15 cellular contexts compared by ENCODE assay signal in genomic region chr17:7807206-7807605, GRCh38. TPM values are rescaled to one million over a fixed set of nuclear protein-coding genes. Genes with fewer than 3 reads are reported as not detected.
DNase-seq lines count a peak whose midpoint lies in the region; ATAC-seq and TF ChIP-seq lines count a peak whose summit lies in the region.
"Had no signal": no experiment of that assay in that cellular context is flagged by ENCODE, and none has a peak within 500 bp of the region (broad histone marks: within the 10 kb centered on the region; RNA-seq: fewer than 3 reads in every experiment).

No MANE protein-coding gene starts in this region.

- no peak overlapping the region for H4K8ac ChIP-seq in neuronal stem cell (ENCODE audit: low read depth, low read length)

- ATAC-seq in GM21447 (IDR thresholded peaks at IDR 0.05; ENCODE audit: unreplicated experiment) (no peak), GM18867 (IDR thresholded peaks at IDR 0.05; ENCODE audit: unreplicated experiment) (no peak)
- no peak for ATAC-seq in activated CD8-positive, alpha-beta T cell treated with anti-CD3 and anti-CD28 coated beads for 36 hours
- ATAC-seq: HCT116 had no signal

- H3K9ac ChIP-seq in neuronal stem cell (ENCODE audit: low read depth, low read length, poor library complexity): no peak overlapping the region

- POLR2A ChIA-PET in PC-9 (lab: Charles Lee; ENCODE audit: unreplicated experiment): interaction anchor here (0.7 kb wide), 1 partner anchor 40 kb away, joined by 15 read pairs; no protein-coding TSS in a partner anchor
- POLR2A ChIA-PET in activated CD8-positive, alpha-beta T cell treated with anti-CD3 and anti-CD28 coated beads for 36 hours (lab: Charles Lee): no interaction called here

- H2AFZ ChIP-seq in PC-9 (no peak overlapping the region), neuronal stem cell (ENCODE audit: low read length) (no peak overlapping the region)

- DNase-seq in H7 (peak; percentile 39), PC-9 (no peak), neuronal stem cell (ENCODE audit: low spot score) (no peak), spleen (peak; percentile 61)
- DNase-seq in activated CD8-positive, alpha-beta T cell treated with anti-CD3 and anti-CD28 coated beads for 36 hours: no peak
- DNase-seq: Calu3; CD4-positive, alpha-beta T cell; DMS 273 treated with DMSO at 0.1 percent for 48 hours; IMR-90 had no signal

- peaks cover 6% of the 10 kb centered on the region for H3K4me1 Mint-ChIP-seq in activated CD8-positive, alpha-beta T cell treated with anti-CD3 and anti-CD28 coated beads for 36 hours (ENCODE audit: low read depth)
- H3K4me1 Mint-ChIP-seq: B cell had no signal

- H4K91ac ChIP-seq in neuronal stem cell (ENCODE audit: low read depth, low read length, poor library complexity): no peak overlapping the region

- no peaks in the 10 kb centered on the region for H3K79me2 ChIP-seq in PC-9 (ENCODE audit: low read depth)

- peaks cover 3% of the 10 kb centered on the region for H3K27me3 Mint-ChIP-seq in activated CD8-positive, alpha-beta T cell treated with anti-CD3 and anti-CD28 coated beads for 36 hours

- H3K27me3 ChIP-seq in H7 (ENCODE audit: control insufficient read depth, insufficient read depth, low read length) (no peaks in the 10 kb centered on the region), PC-9 (ENCODE audit: insufficient read depth, low read depth) (no peaks in the 10 kb centered on the region), neuronal stem cell (ENCODE audit: control insufficient read depth in 3 of 3, insufficient read depth in 3 of 3, low read depth in 1 of 3, low read length in 3 of 3) (peaks cover 0 to 23% (median 0%) of the 10 kb centered on the region in 3 experiments), spleen (replicated peaks in 1 of 7) (peaks cover 0 to 50% (median 0%) of the 10 kb centered on the region in 7 donors)

- intact Hi-C loops in PC-9 (cut with micrococcal nuclease; ENCODE audit: unreplicated experiment) (loop anchor here (5.0 kb wide), 1 partner anchor 40 kb away; no protein-coding TSS in a partner anchor), spleen (cut with DNase I; ENCODE audit: low total_unique reads) (no loop called here)
- intact Hi-C loops in activated CD8-positive, alpha-beta T cell treated with anti-CD3 and anti-CD28 coated beads for 36 hours (cut with micrococcal nuclease): no loop called here

- no peak overlapping the region for H3K27ac Mint-ChIP-seq in activated CD8-positive, alpha-beta T cell treated with anti-CD3 and anti-CD28 coated beads for 36 hours
- H3K27ac Mint-ChIP-seq: B cell; CD4-positive, alpha-beta T cell had no signal

- H3K9me3 Mint-ChIP-seq in activated CD8-positive, alpha-beta T cell treated with anti-CD3 and anti-CD28 coated beads for 36 hours: no peaks in the 10 kb centered on the region
- H3K9me3 Mint-ChIP-seq: CD4-positive, alpha-beta T cell had no signal

- H3K4me1 ChIP-seq in PC-9 (replicated peaks; ENCODE audit: insufficient read depth): peaks cover 43% of the 10 kb centered on the region
- H3K4me1 ChIP-seq in neuronal stem cell (ENCODE audit: control insufficient read depth in 2 of 2, insufficient read depth in 1 of 2, low read depth in 1 of 2, low read length in 2 of 2): no peaks in the 10 kb centered on the region
- peaks cover 0 to 7% (median 0%) of the 10 kb centered on the region in 6 donors for H3K4me1 ChIP-seq in spleen

- CTCF ChIA-PET in PC-9 (lab: Charles Lee): no interaction called here
- CTCF ChIA-PET in activated CD8-positive, alpha-beta T cell treated with anti-CD3 and anti-CD28 coated beads for 36 hours (lab: Charles Lee): no interaction called here

- H3K23ac ChIP-seq in neuronal stem cell (ENCODE audit: low read depth, low read length, poor library complexity): peak overlapping the region; percentile 68

- no peaks in the 10 kb centered on the region for H4K20me1 ChIP-seq in PC-9 (ENCODE audit: insufficient read depth)

- no peak overlapping the region for H3K4me3 Mint-ChIP-seq in activated CD8-positive, alpha-beta T cell treated with anti-CD3 and anti-CD28 coated beads for 36 hours
- H3K4me3 Mint-ChIP-seq: B cell; CD4-positive, alpha-beta T cell had no signal

- H3K36me3 ChIP-seq in H7 (replicated peaks; ENCODE audit: control insufficient read depth, insufficient read depth, low read length) (no peaks in the 10 kb centered on the region), PC-9 (ENCODE audit: low read depth) (peaks cover 7% of the 10 kb centered on the region; the same call in 1 of the 2 replicates), neuronal stem cell (replicated peaks in 1 of 2; ENCODE audit: control insufficient read depth in 2 of 2, insufficient read depth in 2 of 2, low read length in 2 of 2) (no peaks in the 10 kb centered on the region), spleen (no peaks in the 10 kb centered on the region)

- no peak overlapping the region for H2BK120ac ChIP-seq in neuronal stem cell (ENCODE audit: low read depth, low read length)

- peaks cover 34% of the 10 kb centered on the region for H3F3A ChIP-seq in PC-9 (ENCODE audit: insufficient read depth, low read depth)

- peak overlapping the region; percentile 18 for H3K18ac ChIP-seq in neuronal stem cell (ENCODE audit: low read length)

- H3K4ac ChIP-seq in neuronal stem cell (ENCODE audit: low read length): no peak overlapping the region

- no peak overlapping the region for H3K4me3 ChIP-seq in H7 (ENCODE audit: insufficient read depth, low read depth, low read length)
- H3K4me3 ChIP-seq in PC-9: no peak overlapping the region
- no peak overlapping the region for H3K4me3 ChIP-seq in neuronal stem cell (ENCODE audit: low read length in 2 of 2)
- no peak overlapping the region for H3K4me3 ChIP-seq in spleen

- H3K9me3 ChIP-seq in PC-9 (ENCODE audit: insufficient read depth, low read depth): no peaks in the 10 kb centered on the region
- H3K9me3 ChIP-seq in neuronal stem cell (replicated peaks in 1 of 2; ENCODE audit: control insufficient read depth in 2 of 2, insufficient read depth in 1 of 2, low read depth in 1 of 2, low read length in 2 of 2): no peaks in the 10 kb centered on the region
- H3K9me3 ChIP-seq in spleen: no peaks in the 10 kb centered on the region

- H2BK15ac ChIP-seq in neuronal stem cell (ENCODE audit: low read length): no peak overlapping the region

- TF ChIP-seq CTCF in PC-9 (conservative IDR thresholded peaks at IDR 0.05) (no peak), spleen (IDR thresholded peaks at IDR 0.05 in 8 of 11, conservative IDR thresholded peaks at IDR 0.05 in 3 of 11) (no peak)
- no peak for TF ChIP-seq CTCF in activated CD8-positive, alpha-beta T cell treated with anti-CD3 and anti-CD28 coated beads for 36 hours (IDR thresholded peaks at IDR 0.05)

- H3K4me2 ChIP-seq in PC-9 (no peak overlapping the region), neuronal stem cell (ENCODE audit: insufficient read depth, low read length, poor library complexity, severe bottlenecking) (no peak overlapping the region)

- H3K14ac ChIP-seq in neuronal stem cell (ENCODE audit: low read length): no peak overlapping the region

- no peaks in the 10 kb centered on the region for H3K36me3 Mint-ChIP-seq in activated CD8-positive, alpha-beta T cell treated with anti-CD3 and anti-CD28 coated beads for 36 hours (ENCODE audit: low read depth)

- BruUV-seq in PC-9 (replicated peaks; lab: Mats Ljungman, UMichigan): no TSS peak

- no peaks in the 10 kb centered on the region for H3K79me1 ChIP-seq in neuronal stem cell (ENCODE audit: low read depth, low read length)

- no peak overlapping the region for H2BK5ac ChIP-seq in neuronal stem cell (ENCODE audit: low read length)

- TF ChIP-seq POLR2A in spleen (IDR thresholded peaks at IDR 0.05): no peak

- H3K9me2 ChIP-seq in PC-9 (ENCODE audit: insufficient read depth): no peaks in the 10 kb centered on the region

- no peak overlapping the region for H2AK5ac ChIP-seq in neuronal stem cell (ENCODE audit: low read depth, low read length)

- WGBS in neuronal stem cell (ENCODE audit: extremely low coverage in 2 of 2, insufficient read length in 2 of 2, insufficient replicate concordance in 1 of 2), 2 donors: no CpG with 5 or more reads among the region's 21 CpGs
- 91 to 95% (median 93%) methylated on average over 21 of the region's 21 CpGs for WGBS in spleen, 5 donors

- H3K27ac ChIP-seq in PC-9 (peak overlapping the region; percentile 37; the same call in 1 of the 2 replicates), neuronal stem cell (replicated peaks; ENCODE audit: low read length) (no peak overlapping the region), spleen (no peak overlapping the region)
- H3K27ac ChIP-seq: HL-60 had no signal

- H2BK12ac ChIP-seq in neuronal stem cell (ENCODE audit: low read length): no peak overlapping the region

RNA-seq across cellular contexts. Expression of gene KDM6B, which starts 26.8 kb away (rescaled TPM):
- 1.1 and 1.6 TPM in 2 replicates for total RNA-seq in H7 (2014; rRNA removed; shearing (Covaris generic))
- total RNA-seq in PC-9 (2021) (41.3 and 41.8 TPM in 2 replicates), spleen (100 to 1,000 TPM in 1 of 7 donors, 10 to 100 TPM in 6; 22.3 to 110 (median 60.8) TPM)
- polyA plus RNA-seq in neuronal stem cell (2013, experiment 1 of 2): 20.0 TPM
- 21.1 TPM for polyA plus RNA-seq in neuronal stem cell (2013, experiment 2 of 2)
- polyA plus RNA-seq in spleen: 10 to 100 TPM in 1 of 3 donors, 1 to 10 TPM in 2; 2.9 to 11.7 (median 4.0) TPM
- total RNA-seq in activated CD8-positive, alpha-beta T cell treated with anti-CD3 and anti-CD28 coated beads for 36 hours: 10 to 100 TPM; 49.2 to 53.8 TPM

RNA-seq across cellular contexts. Expression of gene TMEM88, which starts 47.7 kb away (rescaled TPM):
- 7.2 and 27.0 TPM in 2 replicates for total RNA-seq in H7 (2014; rRNA removed; shearing (Covaris generic))
- 3.1 and 3.4 TPM in 2 replicates for total RNA-seq in PC-9 (2021)
- 132 TPM for polyA plus RNA-seq in neuronal stem cell (2013, experiment 1 of 2)
- 128 TPM for polyA plus RNA-seq in neuronal stem cell (2013, experiment 2 of 2)
- 10 to 100 TPM in 5 of 7 donors, 1 to 10 TPM in 2; 5.2 to 31.8 (median 18.0) TPM for total RNA-seq in spleen
- polyA plus RNA-seq in spleen: 10 to 100 TPM in 1 of 3 donors, 1 to 10 TPM in 2; 5.5 to 26.2 (median 9.5) TPM
- 1 to 10 TPM; 2.4 to 2.9 TPM for total RNA-seq in activated CD8-positive, alpha-beta T cell treated with anti-CD3 and anti-CD28 coated beads for 36 hours
- total RNA-seq: H4, IMR-90 had no signal

RNA-seq across cellular contexts. Expression of gene NAA38, which starts 50.2 kb away (rescaled TPM):
- 59.0 and 81.9 TPM in 2 replicates for total RNA-seq in H7 (2014; rRNA removed; shearing (Covaris generic))
- total RNA-seq in PC-9 (2021) (159 and 176 TPM in 2 replicates), spleen (100 to 1,000 TPM in 1 of 7 donors, 10 to 100 TPM in 6; 51.0 to 111 (median 56.9) TPM)
- polyA plus RNA-seq in neuronal stem cell (2013, experiment 1 of 2): 74.6 TPM
- 76.9 TPM for polyA plus RNA-seq in neuronal stem cell (2013, experiment 2 of 2)
- polyA plus RNA-seq in spleen: 100 to 1,000 TPM; 119 to 185 (median 182) TPM
- 10 to 100 TPM; 72.8 to 77.2 TPM for total RNA-seq in activated CD8-positive, alpha-beta T cell treated with anti-CD3 and anti-CD28 coated beads for 36 hours

RNA-seq across cellular contexts. Expression of gene CYB5D1, which starts 50.6 kb away (rescaled TPM):
- total RNA-seq in H7 (2014; rRNA removed; shearing (Covaris generic)): 10.2 and 10.3 TPM in 2 replicates
- 14.3 and 22.0 TPM in 2 replicates for total RNA-seq in PC-9 (2021)
- polyA plus RNA-seq in neuronal stem cell (2013, experiment 1 of 2): 10.9 TPM
- 10.9 TPM for polyA plus RNA-seq in neuronal stem cell (2013, experiment 2 of 2)
- 10 to 100 TPM in 1 of 7 donors, 1 to 10 TPM in 6; 4.1 to 13.2 (median 5.9) TPM for total RNA-seq in spleen
- 1 to 10 TPM; 2.1 to 3.8 (median 2.9) TPM for polyA plus RNA-seq in spleen
- total RNA-seq in activated CD8-positive, alpha-beta T cell treated with anti-CD3 and anti-CD28 coated beads for 36 hours: 10 to 100 TPM; 13.5 to 16.2 TPM

Comparison
In these comparisons a context has a peak if more than half of its experiments do, and no peak if none do; other contexts are left out.
1. DNase-seq: peak in H7 (single experiment) and spleen (single experiment); none in PC-9 (0 of 2), neuronal stem cell (single experiment) and activated CD8-positive, alpha-beta T cell treated with anti-CD3 and anti-CD28 coated beads for 36 hours (single experiment).